In genomic region chr17:81841866-81842265, GRCh38 we compare ENCODE assay signal across 1 cellular context.
TF ChIP-seq lines count a peak whose summit lies in the region.

No MANE protein-coding gene starts in this region.

TF ChIP-seq in H1, 55 proteins besides CTCF, POLR2A, EP300 and RAD21:
- TF ChIP-seq RNF2 (IDR thresholded peaks at IDR 0.05; ENCODE audit: borderline replicate concordance, low read depth, low read length, missing control alignments, poor library complexity, severe bottlenecking) (no peak), RXRA (IDR thresholded peaks at IDR 0.05; ENCODE audit: insufficient read depth, low read depth, low read length) (no peak), NANOG (IDR thresholded peaks at IDR 0.05; ENCODE audit: insufficient read depth, low read depth, low read length, poor library complexity, severe bottlenecking) (no peak), HDAC2 (IDR thresholded peaks at IDR 0.05; ENCODE audit: borderline replicate concordance in 1 of 2, low read depth in 2 of 2, low read length in 2 of 2) (no peak), TAF7 (optimal IDR thresholded peaks at IDR 0.05; ENCODE audit: borderline replicate concordance, low read depth, low read length) (no peak), ATF3 (IDR thresholded peaks at IDR 0.05; ENCODE audit: insufficient read depth, low read depth, low read length) (no peak), ATF2 (IDR thresholded peaks at IDR 0.05; ENCODE audit: low read length) (no peak), CHD2 (IDR thresholded peaks at IDR 0.05; ENCODE audit: low read length) (no peak), CTBP2 (IDR thresholded peaks at IDR 0.05; ENCODE audit: borderline replicate concordance, insufficient read depth, insufficient read length, low read length) (no peak), CBX5 (IDR thresholded peaks at IDR 0.05; ENCODE audit: low read depth, low read length) (no peak)
